7 cellular contexts compared by ENCODE assay signal in the genomic region with DNA sequence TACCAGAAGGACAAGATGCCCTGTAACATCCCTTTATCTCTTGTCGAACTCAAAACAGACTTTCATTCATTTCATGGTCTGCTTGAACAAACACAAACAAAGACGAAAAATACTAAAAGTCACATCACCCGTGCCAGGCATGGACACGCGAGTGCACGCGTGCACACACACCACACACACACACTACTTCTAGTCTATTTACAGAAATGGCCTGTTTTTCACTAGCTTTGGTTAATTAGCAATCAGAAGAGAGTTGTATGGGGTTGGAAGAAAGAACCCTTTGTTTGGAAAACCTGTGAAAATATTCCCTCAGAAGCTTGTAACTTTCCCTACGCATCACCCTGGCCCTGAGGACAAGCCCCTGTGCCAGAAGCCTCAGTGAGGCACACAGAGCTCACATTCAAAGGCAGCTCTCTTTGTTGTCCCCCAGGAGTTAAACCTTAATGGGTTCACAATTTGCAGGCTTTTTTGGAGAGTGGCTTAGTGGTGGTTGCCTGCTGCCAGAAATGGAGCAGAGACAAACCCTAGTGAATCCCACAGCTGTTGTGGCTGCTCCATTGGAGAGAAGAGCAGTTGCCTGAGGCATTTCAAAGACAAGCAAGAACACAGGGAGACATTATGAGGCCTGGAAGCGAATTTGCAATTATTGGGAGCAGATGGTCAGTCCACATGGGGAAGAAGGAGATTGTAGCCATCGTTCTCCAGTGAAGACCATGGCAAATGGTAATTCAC. TPM values are rescaled to one million over a fixed set of nuclear protein-coding genes. Genes with fewer than 3 reads are reported as not detected.
DNase-seq lines count a peak whose midpoint lies in the region; ATAC-seq and TF ChIP-seq lines count a peak whose summit lies in the region.

No MANE protein-coding gene starts in this region.

- no peaks in the 10 kb centered on the region for H3K27me3 ChIP-seq in endodermal cell (ENCODE audit: control insufficient read depth, insufficient read depth, low read length, poor library complexity, severe bottlenecking)
- no peaks in the 10 kb centered on the region for H3K27me3 ChIP-seq in upper lobe of left lung

- H3K4me1 Mint-ChIP-seq in endodermal cell = peaks cover 13% of the 10 kb centered on the region

- no peak overlapping the region for H3K9ac ChIP-seq in endodermal cell (ENCODE audit: extremely low read depth, low read length, poor library complexity, severe bottlenecking)

- no peak for TF ChIP-seq POLR2A in upper lobe of left lung (IDR thresholded peaks at IDR 0.05)
- TF ChIP-seq POLR2A in lower leg skin (IDR thresholded peaks at IDR 0.05) = no peak

- no peaks in the 10 kb centered on the region for H3K27me3 Mint-ChIP-seq in endodermal cell (ENCODE audit: insufficient read depth)

- 91 to 92% methylated on average over 3 to 10 of the region's 10 CpGs for WGBS in endodermal cell (ENCODE audit: insufficient coverage in 1 of 2, insufficient read length in 1 of 2), 2 experiments
- WGBS in upper lobe of left lung, 2 donors = 88 to 92% methylated on average over 10 of the region's 10 CpGs
- WGBS in lower leg skin, 2 donors = 51 to 57% methylated on average over 10 of the region's 10 CpGs

- no peak for TF ChIP-seq EP300 in upper lobe of left lung (IDR thresholded peaks at IDR 0.05)

- H3K4me3 Mint-ChIP-seq in endodermal cell = no peak overlapping the region

- intact Hi-C loops in mucosa of descending colon (cut with DNase I, micrococcal nuclease) (loop anchor here in 1 of 2 donors (5.0 kb wide), 1 partner anchor 213 kb away; no protein-coding TSS in a partner anchor), lower leg skin (cut with DNase I; ENCODE audit: low total_unique reads) (no loop called here)

- ATAC-seq in mucosa of descending colon (peak; percentile 29), upper lobe of left lung (ENCODE audit: low FRiP score in 2 of 2) (no peak), HG03520 (IDR thresholded peaks at IDR 0.05; ENCODE audit: unreplicated experiment) (no peak)

- peaks cover 8% of the 10 kb centered on the region for H3K36me3 Mint-ChIP-seq in endodermal cell (ENCODE audit: low read depth)

- peak; percentile 15 for DNase-seq in NCI-H524 treated with DMSO at 0.1 percent for 48 hours (lab: John Stamatoyannopoulos, UW)
- DNase-seq in endodermal cell = no peak
- DNase-seq in mucosa of descending colon = no peak
- peak in 1 of 2 donors; percentile 7 for DNase-seq in upper lobe of left lung
- no peak for DNase-seq in lower leg skin (ENCODE audit: low spot score in 2 of 2)
- DNase-seq in activated T-cell treated with anti-CD3 and anti-CD28 coated beads for 4 hours = no peak

- H3K9me3 Mint-ChIP-seq in endodermal cell = peaks cover 11% of the 10 kb centered on the region

- no peak overlapping the region for H3K4me3 ChIP-seq in endodermal cell (ENCODE audit: low read length)
- no peak overlapping the region for H3K4me3 ChIP-seq in mucosa of descending colon
- H3K4me3 ChIP-seq in upper lobe of left lung = no peak overlapping the region
- H3K4me3 ChIP-seq in lower leg skin (ENCODE audit: low read depth, poor library complexity, severe bottlenecking) = no peak overlapping the region

- peak overlapping the region; percentile 36 for H3K27ac Mint-ChIP-seq in endodermal cell

- TF ChIP-seq CTCF in endodermal cell (conservative IDR thresholded peaks at IDR 0.05) = no peak
- no peak for TF ChIP-seq CTCF in mucosa of descending colon (IDR thresholded peaks at IDR 0.05)
- TF ChIP-seq CTCF in upper lobe of left lung (IDR thresholded peaks at IDR 0.05) = no peak
- TF ChIP-seq CTCF in lower leg skin (IDR thresholded peaks at IDR 0.05) = no peak

- H3K36me3 ChIP-seq in endodermal cell (ENCODE audit: control insufficient read depth, insufficient read depth, low read length) (no peaks in the 10 kb centered on the region), mucosa of descending colon (ENCODE audit: low read depth) (no peaks in the 10 kb centered on the region), upper lobe of left lung (peaks cover 0 to 9% (median 0%) of the 10 kb centered on the region in 4 donors)

- H3K4me1 ChIP-seq in endodermal cell (ENCODE audit: control insufficient read depth, insufficient read depth, low read length) (peaks cover 3% of the 10 kb centered on the region), mucosa of descending colon (ENCODE audit: low read depth) (peaks cover 13% of the 10 kb centered on the region), upper lobe of left lung (peaks cover 35 to 56% (median 43%) of the 10 kb centered on the region in 4 donors)

- peaks cover 1% of the 10 kb centered on the region for H3K9me3 ChIP-seq in endodermal cell (ENCODE audit: control insufficient read depth, low read length)
- H3K9me3 ChIP-seq in mucosa of descending colon = peaks cover 6% of the 10 kb centered on the region
- peaks cover 0 to 11% (median 0%) of the 10 kb centered on the region in 4 donors for H3K9me3 ChIP-seq in upper lobe of left lung

- H3K27ac ChIP-seq in endodermal cell (ENCODE audit: low read depth, low read length) (peak overlapping the region; percentile 93), upper lobe of left lung (peak overlapping the region; percentile 6 to 70 (median 40))

RNA-seq across cellular contexts. Expression of a gene that starts 55.9 kb away (rescaled TPM):
- total RNA-seq in endodermal cell (1 to 10 TPM; 2.5 to 3.7 TPM), mucosa of descending colon (10 to 100 TPM; 34.5 to 92.4 (median 35.2) TPM), upper lobe of left lung (10 to 100 TPM; 43.6 to 76.5 (median 63.7) TPM), lower leg skin (10 to 100 TPM; 15.7 to 22.5 (median 19.6) TPM)
- 2.2 TPM for polyA plus RNA-seq in endodermal cell (2013, experiment 1 of 2)
- 3.0 TPM for polyA plus RNA-seq in endodermal cell (2013, experiment 2 of 2)
